In genomic region chr13:46728777-46729176, GRCh38 we compare ENCODE assay signal across 1 cellular context.
TF ChIP-seq lines count a peak whose summit lies in the region.

No MANE protein-coding gene starts in this region.

TF ChIP-seq in GM12878, 131 proteins besides CTCF, POLR2A, EP300 and RAD21 (continued from another document):
- TF ChIP-seq ZNF687 (IDR thresholded peaks at IDR 0.05): no peak
- TF ChIP-seq EGR1 (IDR thresholded peaks at IDR 0.05; ENCODE audit: borderline replicate concordance in 1 of 2, low read depth in 2 of 2, low read length in 2 of 2): peak in 1 of 2 experiments; percentile 42; a peak in 1 of 3 replicates
